ENCODE assay signal across 21 cellular contexts in genomic region chr1:197763769-197764168, GRCh38.
"Had no signal": no experiment of that assay in that cellular context is flagged by ENCODE, and none has a peak within 500 bp of the region (broad histone marks: within the 10 kb centered on the region; RNA-seq: fewer than 3 reads in every experiment).

No MANE protein-coding gene starts in this region.

- H3K4me3 ChIP-seq: ascending aorta, colonic mucosa, gastroesophageal sphincter, heart left ventricle, lung, tibial nerve, uterus had no signal

- H3K9me3 Mint-ChIP-seq: activated CD4-positive, alpha-beta memory T cell treated with anti-CD3 and anti-CD28 coated beads for 36 hours; activated T-cell treated with anti-CD3 and anti-CD28 coated beads, Interleukin-2, amount 50 U/mL, for 4 hours; central memory CD8-positive, alpha-beta T cell; nephron progenitor cell; stimulated activated naive CD8-positive, alpha-beta T cell treated with anti-CD3 and anti-CD28 coated beads, Interleukin-15, Interleukin-2, amounts not matched to agents 100 ng/mL and 50 ng/mL, for 24 hours had no signal

- H3K27me3 Mint-ChIP-seq: activated CD4-positive, alpha-beta memory T cell treated with anti-CD3 and anti-CD28 coated beads for 36 hours; central memory CD8-positive, alpha-beta T cell; progenitor cell of endocrine pancreas; stimulated activated naive CD8-positive, alpha-beta T cell treated with anti-CD3 and anti-CD28 coated beads, Interleukin-15, Interleukin-2, amounts not matched to agents 100 ng/mL and 50 ng/mL, for 24 hours had no signal

- H3K4me1 ChIP-seq: ascending aorta, tibial nerve, uterus had no signal

- ATAC-seq: gastroesophageal sphincter, heart left ventricle, left lobe of liver, right cardiac atrium had no signal

- DNase-seq: activated CD4-positive, alpha-beta memory T cell treated with anti-CD3 and anti-CD28 coated beads for 36 hours; activated effector memory CD4-positive, alpha-beta T cell treated with anti-CD3 and anti-CD28 coated beads, Interleukin-2, amount 50 U/mL, for 16 hours; activated naive CD4-positive, alpha-beta T cell treated with anti-CD3 and anti-CD28 coated beads, Interleukin-2, amount 50 U/mL, for 16 hours; activated T-cell treated with anti-CD3 and anti-CD28 coated beads, Interleukin-2, amount 50 U/mL, for 4 hours; colonic mucosa; heart left ventricle; kidney; midbrain; nephron progenitor cell; right cardiac atrium; T1000; uterus; WERI-Rb-1 had no signal

- H3K27ac ChIP-seq: ascending aorta, colonic mucosa, gastroesophageal sphincter, heart left ventricle, tibial nerve, uterus, WERI-Rb-1 had no signal

- H3K9me3 ChIP-seq: ascending aorta, colonic mucosa, gastroesophageal sphincter, heart left ventricle, tibial nerve, uterus had no signal

- H3K27me3 ChIP-seq: ascending aorta, colonic mucosa, gastroesophageal sphincter, heart left ventricle, tibial nerve, uterus had no signal

- H3K36me3 ChIP-seq: ascending aorta, colonic mucosa, gastroesophageal sphincter, uterus had no signal

- H3K27ac Mint-ChIP-seq: activated CD4-positive, alpha-beta memory T cell treated with anti-CD3 and anti-CD28 coated beads for 36 hours; nephron progenitor cell; progenitor cell of endocrine pancreas; stimulated activated naive CD8-positive, alpha-beta T cell treated with anti-CD3 and anti-CD28 coated beads, Interleukin-15, Interleukin-2, amounts not matched to agents 100 ng/mL and 50 ng/mL, for 24 hours had no signal

- H3K4me3 Mint-ChIP-seq: activated CD4-positive, alpha-beta memory T cell treated with anti-CD3 and anti-CD28 coated beads for 36 hours; activated T-cell treated with anti-CD3 and anti-CD28 coated beads, Interleukin-2, amount 50 U/mL, for 4 hours; central memory CD8-positive, alpha-beta T cell; nephron progenitor cell; stimulated activated naive CD8-positive, alpha-beta T cell treated with anti-CD3 and anti-CD28 coated beads, Interleukin-15, Interleukin-2, amounts not matched to agents 100 ng/mL and 50 ng/mL, for 24 hours had no signal
